In genomic region chr17:41737680-41738023, GRCh38 we compare ENCODE assay signal across 1 cellular context.
TF ChIP-seq lines count a peak whose summit lies in the region.

No MANE protein-coding gene starts in this region.

TF ChIP-seq in IMR-90, 13 proteins besides CTCF, POLR2A, EP300 and RAD21:
- TF ChIP-seq BHLHE40 (IDR thresholded peaks at IDR 0.05; ENCODE audit: low read depth, low read length) (no peak), FOS (IDR thresholded peaks at IDR 0.05; ENCODE audit: low read depth, low read length) (no peak), CHD1 (IDR thresholded peaks at IDR 0.05; ENCODE audit: low read depth, low read length) (no peak), MAFK (IDR thresholded peaks at IDR 0.05; ENCODE audit: low read depth, low read length) (no peak), NFE2L2 (IDR thresholded peaks at IDR 0.05; ENCODE audit: low read depth, low read length) (no peak), MAZ (IDR thresholded peaks at IDR 0.05; ENCODE audit: borderline replicate concordance, low read depth, low read length) (no peak), RCOR1 (IDR thresholded peaks at IDR 0.05; ENCODE audit: insufficient replicate concordance, low read length) (no peak), CEBPB (IDR thresholded peaks at IDR 0.05; ENCODE audit: low read depth, low read length) (no peak), RFX5 (IDR thresholded peaks at IDR 0.05; ENCODE audit: low read depth, low read length) (no peak), MXI1 (IDR thresholded peaks at IDR 0.05; ENCODE audit: borderline replicate concordance, low read depth, low read length) (no peak), SMC3 (IDR thresholded peaks at IDR 0.05; ENCODE audit: low read depth, low read length) (no peak), ELK1 (IDR thresholded peaks at IDR 0.05; ENCODE audit: borderline replicate concordance, low read depth, low read length) (no peak)
- TF ChIP-seq, protein P1, sequence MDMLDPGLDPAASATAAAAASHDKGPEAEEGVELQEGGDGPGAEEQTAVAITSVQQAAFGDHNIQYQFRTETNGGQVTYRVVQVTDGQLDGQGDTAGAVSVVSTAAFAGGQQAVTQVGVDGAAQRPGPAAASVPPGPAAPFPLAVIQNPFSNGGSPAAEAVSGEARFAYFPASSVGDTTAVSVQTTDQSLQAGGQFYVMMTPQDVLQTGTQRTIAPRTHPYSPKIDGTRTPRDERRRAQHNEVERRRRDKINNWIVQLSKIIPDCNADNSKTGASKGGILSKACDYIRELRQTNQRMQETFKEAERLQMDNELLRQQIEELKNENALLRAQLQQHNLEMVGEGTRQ (IDR thresholded peaks at IDR 0.05; ENCODE audit: low read depth, low read length): no peak
